Comparison of ENCODE assay signal across 1 cellular context in the genomic region with DNA sequence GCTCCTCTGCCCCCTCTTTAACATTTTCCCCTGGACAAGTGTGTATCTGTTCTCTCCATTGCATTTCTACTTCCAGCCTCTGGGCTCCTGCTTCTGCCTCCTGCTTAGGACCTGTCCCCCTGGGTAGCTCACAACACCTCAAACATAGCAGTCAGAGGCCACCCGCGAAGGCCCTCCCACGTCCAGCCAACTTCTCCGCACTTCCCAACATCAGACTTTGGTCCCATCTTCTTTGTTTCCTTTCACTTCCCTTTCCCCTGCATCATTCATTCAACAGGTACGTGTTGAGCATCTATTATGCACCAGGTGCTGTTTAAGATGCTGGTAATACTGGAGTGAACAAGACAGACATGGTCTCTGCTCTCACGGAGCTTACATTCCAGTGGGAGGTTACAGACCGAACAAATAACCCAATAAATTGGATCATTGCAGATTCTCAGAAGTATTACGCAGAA.
TF ChIP-seq lines count a peak whose summit lies in the region.

No MANE protein-coding gene starts in this region.

TF ChIP-seq in IMR-90, 13 proteins besides CTCF, POLR2A, EP300 and RAD21:
- TF ChIP-seq CEBPB (IDR thresholded peaks at IDR 0.05; ENCODE audit: low read depth, low read length), result no peak
- TF ChIP-seq NFE2L2 (IDR thresholded peaks at IDR 0.05; ENCODE audit: low read depth, low read length), result no peak
- TF ChIP-seq, protein P1, sequence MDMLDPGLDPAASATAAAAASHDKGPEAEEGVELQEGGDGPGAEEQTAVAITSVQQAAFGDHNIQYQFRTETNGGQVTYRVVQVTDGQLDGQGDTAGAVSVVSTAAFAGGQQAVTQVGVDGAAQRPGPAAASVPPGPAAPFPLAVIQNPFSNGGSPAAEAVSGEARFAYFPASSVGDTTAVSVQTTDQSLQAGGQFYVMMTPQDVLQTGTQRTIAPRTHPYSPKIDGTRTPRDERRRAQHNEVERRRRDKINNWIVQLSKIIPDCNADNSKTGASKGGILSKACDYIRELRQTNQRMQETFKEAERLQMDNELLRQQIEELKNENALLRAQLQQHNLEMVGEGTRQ (IDR thresholded peaks at IDR 0.05; ENCODE audit: low read depth, low read length), result no peak
- TF ChIP-seq CHD1 (IDR thresholded peaks at IDR 0.05; ENCODE audit: low read depth, low read length), result no peak
- no peak for TF ChIP-seq ELK1 (IDR thresholded peaks at IDR 0.05; ENCODE audit: borderline replicate concordance, low read depth, low read length)
- TF ChIP-seq BHLHE40 (IDR thresholded peaks at IDR 0.05; ENCODE audit: low read depth, low read length), result no peak
- TF ChIP-seq RFX5 (IDR thresholded peaks at IDR 0.05; ENCODE audit: low read depth, low read length), result no peak
- TF ChIP-seq MXI1 (IDR thresholded peaks at IDR 0.05; ENCODE audit: borderline replicate concordance, low read depth, low read length), result no peak
- no peak for TF ChIP-seq RCOR1 (IDR thresholded peaks at IDR 0.05; ENCODE audit: insufficient replicate concordance, low read length)
- no peak for TF ChIP-seq FOS (IDR thresholded peaks at IDR 0.05; ENCODE audit: low read depth, low read length)
- no peak for TF ChIP-seq MAZ (IDR thresholded peaks at IDR 0.05; ENCODE audit: borderline replicate concordance, low read depth, low read length)
- no peak for TF ChIP-seq SMC3 (IDR thresholded peaks at IDR 0.05; ENCODE audit: low read depth, low read length)
- no peak for TF ChIP-seq MAFK (IDR thresholded peaks at IDR 0.05; ENCODE audit: low read depth, low read length)
